8 cellular contexts compared by ENCODE assay signal in genomic region chr18:54224379-54225014, GRCh38.
DNase-seq lines count a peak whose midpoint lies in the region; ATAC-seq and TF ChIP-seq lines count a peak whose summit lies in the region.

A gene with protein sequence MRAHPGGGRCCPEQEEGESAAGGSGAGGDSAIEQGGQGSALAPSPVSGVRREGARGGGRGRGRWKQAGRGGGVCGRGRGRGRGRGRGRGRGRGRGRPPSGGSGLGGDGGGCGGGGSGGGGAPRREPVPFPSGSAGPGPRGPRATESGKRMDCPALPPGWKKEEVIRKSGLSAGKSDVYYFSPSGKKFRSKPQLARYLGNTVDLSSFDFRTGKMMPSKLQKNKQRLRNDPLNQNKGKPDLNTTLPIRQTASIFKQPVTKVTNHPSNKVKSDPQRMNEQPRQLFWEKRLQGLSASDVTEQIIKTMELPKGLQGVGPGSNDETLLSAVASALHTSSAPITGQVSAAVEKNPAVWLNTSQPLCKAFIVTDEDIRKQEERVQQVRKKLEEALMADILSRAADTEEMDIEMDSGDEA (minus strand): TSS chr18:54224669. CDS start chr18:54224559, 110 bp downstream.

- peak; percentile 29 for TF ChIP-seq CTCF in AG10803 (conservative IDR thresholded peaks at IDR 0.05; ENCODE audit: low read length)

- peak; percentile 90 for ATAC-seq in GM19025 (IDR thresholded peaks at IDR 0.05; ENCODE audit: low read depth, unreplicated experiment)
- peak; percentile 91 for ATAC-seq in HG03342 (IDR thresholded peaks at IDR 0.05; ENCODE audit: unreplicated experiment)
- ATAC-seq in activated CD4-positive, CD25-positive, alpha-beta regulatory T cell treated with anti-CD3 and anti-CD28 coated beads, Interleukin-2, amount 50 U/mL, for 24 hours: peak; percentile 88

- DNase-seq in AG10803 (ENCODE audit: low read depth) (peak; percentile 93), NCI-H446 (lab: John Stamatoyannopoulos, UW) (peak; percentile 89 to 98), cerebellar cortex (ENCODE audit: low spot score) (peak; percentile 95), islet precursor cell (peak; percentile 98)
- peak; percentile 88 to 93 (median 90) for DNase-seq in stimulated activated CD4-positive, alpha-beta T cell treated with anti-CD3 and anti-CD28 coated beads, Interleukin-12 subunit alpha, Interleukin-12 subunit beta, amount 100 ng/mL, for 48 hours (ENCODE audit: low read depth in 2 of 3, low spot score in 1 of 3)

- peak within 1 kb of the TSS; percentile 84 for H3K4me3 ChIP-seq in AG10803 (ENCODE audit: low read length)

Comparison
In these comparisons a context has a peak if more than half of its experiments do, and no peak if none do; other contexts are left out.
1. Peak in every context shown above with its lines: DNase-seq, ATAC-seq and H3K4me3 ChIP-seq.